Comparison of ENCODE assay signal across 15 cellular contexts in genomic region chr19:1616396-1616795, GRCh38. TPM values are rescaled to one million over a fixed set of nuclear protein-coding genes. Genes with fewer than 3 reads are reported as not detected.
DNase-seq lines count a peak whose midpoint lies in the region; ATAC-seq lines count a peak whose summit lies in the region.
"Had no signal": no experiment of that assay in that cellular context is flagged by ENCODE, and none has a peak within 500 bp of the region (broad histone marks: within the 10 kb centered on the region; RNA-seq: fewer than 3 reads in every experiment).

No MANE protein-coding gene starts in this region.

- ATAC-seq in left ventricle myocardium superior (peak; percentile 50), GM21529 (IDR thresholded peaks at IDR 0.05; ENCODE audit: unreplicated experiment) (no peak), HG02763 (IDR thresholded peaks at IDR 0.05; ENCODE audit: unreplicated experiment) (no peak)

- H3K9ac ChIP-seq in BLaER1, result no peak overlapping the region

- no peaks in the 10 kb centered on the region for H3K9me3 ChIP-seq in BLaER1
- H3K9me3 ChIP-seq: prostate gland had no signal

- peaks cover 98% of the 10 kb centered on the region for H4K20me1 ChIP-seq in BLaER1

- H3K27ac ChIP-seq in BLaER1, result no peak overlapping the region
- H3K27ac ChIP-seq: prostate gland had no signal

- peaks cover 98% of the 10 kb centered on the region for H3K4me1 ChIP-seq in BLaER1
- H3K4me1 ChIP-seq: prostate gland had no signal

- no peak overlapping the region for H3K4me3 ChIP-seq in BLaER1
- H3K4me3 ChIP-seq: prostate gland had no signal

- no peaks in the 10 kb centered on the region for H3K27me3 ChIP-seq in BLaER1

- intact Hi-C loops in left ventricle myocardium superior (cut with micrococcal nuclease), result no loop called here

- H3K36me3 ChIP-seq in BLaER1, result peaks cover 98% of the 10 kb centered on the region

- DNase-seq in GM04503 (ENCODE audit: low read depth), result peak; percentile 39
- DNase-seq in amniotic epithelial cell (ENCODE audit: low read depth), result peak; percentile 78
- DNase-seq in left ventricle myocardium superior, result peak; percentile 27
- no peak for DNase-seq in iPS-NIHi11 (ENCODE audit: low spot score)
- no peak for DNase-seq in glomerular visceral epithelial cell (ENCODE audit: extremely low spot score)
- DNase-seq: activated CD8-positive, alpha-beta memory T cell treated with anti-CD3 and anti-CD28 coated beads, Interleukin-2, amount 50 U/mL, for 4 hours; aorta; DMS79 treated with DMSO at 0.1 percent for 48 hours; naive B cell; NCI-H2171; stimulated activated CD8-positive, alpha-beta memory T cell treated with anti-CD3 and anti-CD28 coated beads, Interleukin-4, amount 100 ng/mL, for 48 hours had no signal

- H3K4me2 ChIP-seq in BLaER1, result peak overlapping the region; percentile 63

RNA-seq across cellular contexts. Expression of gene UQCR11, which starts 11.1 kb away (rescaled TPM):
- total RNA-seq in left ventricle myocardium superior, result 1,120 TPM

RNA-seq across cellular contexts. Expression of gene MBD3, which starts 23.7 kb away (rescaled TPM):
- 59.0 TPM for total RNA-seq in left ventricle myocardium superior

RNA-seq across cellular contexts. Expression of gene TCF3, which starts 36.0 kb away (rescaled TPM):
- 20.7 TPM for total RNA-seq in left ventricle myocardium superior

RNA-seq across cellular contexts. Expression of gene MEX3D, which starts 48.3 kb away (rescaled TPM):
- total RNA-seq in left ventricle myocardium superior, result 8.0 TPM

Comparison
In these comparisons a context has a peak if more than half of its experiments do, and no peak if none do; other contexts are left out.
1. DNase-seq: peak in GM04503 (single experiment), amniotic epithelial cell (single experiment) and left ventricle myocardium superior (single experiment); none in iPS-NIHi11 (single experiment) and glomerular visceral epithelial cell (single experiment).